Comparison of ENCODE assay signal across 1 cellular context in the genomic region with DNA sequence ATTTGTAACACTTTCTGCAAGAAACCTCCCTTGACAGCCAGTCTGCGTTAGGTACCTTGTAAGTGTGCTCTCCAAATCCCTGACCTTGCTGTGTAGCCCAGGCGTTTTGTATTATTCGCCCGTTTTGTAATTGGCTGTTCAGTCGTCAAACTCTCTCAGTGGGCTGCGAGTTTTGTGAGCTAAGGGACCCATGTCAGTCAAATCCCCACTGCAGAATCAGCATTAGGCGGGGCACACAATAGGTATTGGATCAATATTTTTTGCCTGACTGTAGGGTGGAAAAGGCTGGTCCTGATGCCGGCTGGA.
TF ChIP-seq lines count a peak whose summit lies in the region.

No MANE protein-coding gene starts in this region.

TF ChIP-seq in HepG2, 621 proteins besides CTCF, POLR2A, EP300 and RAD21 (continued from another document):
- TF ChIP-seq ZNF841 (CRISPR knock-in tag; IDR thresholded peaks at IDR 0.05; ENCODE audit: borderline replicate concordance): no peak
- no peak for TF ChIP-seq SKI (IDR thresholded peaks at IDR 0.05; ENCODE audit: partially characterized antibody)
- no peak for TF ChIP-seq MEIS1 (CRISPR knock-in tag; IDR thresholded peaks at IDR 0.05; ENCODE audit: borderline replicate concordance)
- TF ChIP-seq ZMYM4 (CRISPR knock-in tag; IDR thresholded peaks at IDR 0.05): no peak
- TF ChIP-seq KDM4B (CRISPR knock-in tag; IDR thresholded peaks at IDR 0.05): no peak
- no peak for TF ChIP-seq ZBTB21 (CRISPR knock-in tag; IDR thresholded peaks at IDR 0.05)
- TF ChIP-seq NR2C2 (CRISPR knock-in tag; IDR thresholded peaks at IDR 0.05; ENCODE audit: borderline replicate concordance): no peak
- TF ChIP-seq ZNF546 (CRISPR knock-in tag; conservative IDR thresholded peaks at IDR 0.05): no peak
- TF ChIP-seq, protein P1, sequence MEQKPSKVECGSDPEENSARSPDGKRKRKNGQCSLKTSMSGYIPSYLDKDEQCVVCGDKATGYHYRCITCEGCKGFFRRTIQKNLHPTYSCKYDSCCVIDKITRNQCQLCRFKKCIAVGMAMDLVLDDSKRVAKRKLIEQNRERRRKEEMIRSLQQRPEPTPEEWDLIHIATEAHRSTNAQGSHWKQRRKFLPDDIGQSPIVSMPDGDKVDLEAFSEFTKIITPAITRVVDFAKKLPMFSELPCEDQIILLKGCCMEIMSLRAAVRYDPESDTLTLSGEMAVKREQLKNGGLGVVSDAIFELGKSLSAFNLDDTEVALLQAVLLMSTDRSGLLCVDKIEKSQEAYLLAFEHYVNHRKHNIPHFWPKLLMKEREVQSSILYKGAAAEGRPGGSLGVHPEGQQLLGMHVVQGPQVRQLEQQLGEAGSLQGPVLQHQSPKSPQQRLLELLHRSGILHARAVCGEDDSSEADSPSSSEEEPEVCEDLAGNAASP (CRISPR knock-in tag; IDR thresholded peaks at IDR 0.05; ENCODE audit: borderline replicate concordance): no peak
- 0 out of 2 replicates have a peak, but pooled peaks have one; percentile 3 for TF ChIP-seq BCL6 (CRISPR knock-in tag; IDR thresholded peaks at IDR 0.05)
- TF ChIP-seq, protein P2, sequence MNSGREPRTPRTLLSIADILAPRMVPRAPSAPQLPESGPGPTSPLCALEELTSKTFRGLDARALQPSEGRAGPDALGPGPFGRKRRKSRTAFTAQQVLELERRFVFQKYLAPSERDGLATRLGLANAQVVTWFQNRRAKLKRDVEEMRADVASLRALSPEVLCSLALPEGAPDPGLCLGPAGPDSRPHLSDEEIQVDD (CRISPR knock-in tag; IDR thresholded peaks at IDR 0.05; ENCODE audit: borderline replicate concordance): no peak
- TF ChIP-seq, protein P3, sequence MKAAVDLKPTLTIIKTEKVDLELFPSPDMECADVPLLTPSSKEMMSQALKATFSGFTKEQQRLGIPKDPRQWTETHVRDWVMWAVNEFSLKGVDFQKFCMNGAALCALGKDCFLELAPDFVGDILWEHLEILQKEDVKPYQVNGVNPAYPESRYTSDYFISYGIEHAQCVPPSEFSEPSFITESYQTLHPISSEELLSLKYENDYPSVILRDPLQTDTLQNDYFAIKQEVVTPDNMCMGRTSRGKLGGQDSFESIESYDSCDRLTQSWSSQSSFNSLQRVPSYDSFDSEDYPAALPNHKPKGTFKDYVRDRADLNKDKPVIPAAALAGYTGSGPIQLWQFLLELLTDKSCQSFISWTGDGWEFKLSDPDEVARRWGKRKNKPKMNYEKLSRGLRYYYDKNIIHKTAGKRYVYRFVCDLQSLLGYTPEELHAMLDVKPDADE (CRISPR knock-in tag; IDR thresholded peaks at IDR 0.05): no peak
- no peak for TF ChIP-seq TEAD3 (CRISPR knock-in tag; optimal IDR thresholded peaks at IDR 0.05; ENCODE audit: borderline replicate concordance)
- TF ChIP-seq, protein P4, sequence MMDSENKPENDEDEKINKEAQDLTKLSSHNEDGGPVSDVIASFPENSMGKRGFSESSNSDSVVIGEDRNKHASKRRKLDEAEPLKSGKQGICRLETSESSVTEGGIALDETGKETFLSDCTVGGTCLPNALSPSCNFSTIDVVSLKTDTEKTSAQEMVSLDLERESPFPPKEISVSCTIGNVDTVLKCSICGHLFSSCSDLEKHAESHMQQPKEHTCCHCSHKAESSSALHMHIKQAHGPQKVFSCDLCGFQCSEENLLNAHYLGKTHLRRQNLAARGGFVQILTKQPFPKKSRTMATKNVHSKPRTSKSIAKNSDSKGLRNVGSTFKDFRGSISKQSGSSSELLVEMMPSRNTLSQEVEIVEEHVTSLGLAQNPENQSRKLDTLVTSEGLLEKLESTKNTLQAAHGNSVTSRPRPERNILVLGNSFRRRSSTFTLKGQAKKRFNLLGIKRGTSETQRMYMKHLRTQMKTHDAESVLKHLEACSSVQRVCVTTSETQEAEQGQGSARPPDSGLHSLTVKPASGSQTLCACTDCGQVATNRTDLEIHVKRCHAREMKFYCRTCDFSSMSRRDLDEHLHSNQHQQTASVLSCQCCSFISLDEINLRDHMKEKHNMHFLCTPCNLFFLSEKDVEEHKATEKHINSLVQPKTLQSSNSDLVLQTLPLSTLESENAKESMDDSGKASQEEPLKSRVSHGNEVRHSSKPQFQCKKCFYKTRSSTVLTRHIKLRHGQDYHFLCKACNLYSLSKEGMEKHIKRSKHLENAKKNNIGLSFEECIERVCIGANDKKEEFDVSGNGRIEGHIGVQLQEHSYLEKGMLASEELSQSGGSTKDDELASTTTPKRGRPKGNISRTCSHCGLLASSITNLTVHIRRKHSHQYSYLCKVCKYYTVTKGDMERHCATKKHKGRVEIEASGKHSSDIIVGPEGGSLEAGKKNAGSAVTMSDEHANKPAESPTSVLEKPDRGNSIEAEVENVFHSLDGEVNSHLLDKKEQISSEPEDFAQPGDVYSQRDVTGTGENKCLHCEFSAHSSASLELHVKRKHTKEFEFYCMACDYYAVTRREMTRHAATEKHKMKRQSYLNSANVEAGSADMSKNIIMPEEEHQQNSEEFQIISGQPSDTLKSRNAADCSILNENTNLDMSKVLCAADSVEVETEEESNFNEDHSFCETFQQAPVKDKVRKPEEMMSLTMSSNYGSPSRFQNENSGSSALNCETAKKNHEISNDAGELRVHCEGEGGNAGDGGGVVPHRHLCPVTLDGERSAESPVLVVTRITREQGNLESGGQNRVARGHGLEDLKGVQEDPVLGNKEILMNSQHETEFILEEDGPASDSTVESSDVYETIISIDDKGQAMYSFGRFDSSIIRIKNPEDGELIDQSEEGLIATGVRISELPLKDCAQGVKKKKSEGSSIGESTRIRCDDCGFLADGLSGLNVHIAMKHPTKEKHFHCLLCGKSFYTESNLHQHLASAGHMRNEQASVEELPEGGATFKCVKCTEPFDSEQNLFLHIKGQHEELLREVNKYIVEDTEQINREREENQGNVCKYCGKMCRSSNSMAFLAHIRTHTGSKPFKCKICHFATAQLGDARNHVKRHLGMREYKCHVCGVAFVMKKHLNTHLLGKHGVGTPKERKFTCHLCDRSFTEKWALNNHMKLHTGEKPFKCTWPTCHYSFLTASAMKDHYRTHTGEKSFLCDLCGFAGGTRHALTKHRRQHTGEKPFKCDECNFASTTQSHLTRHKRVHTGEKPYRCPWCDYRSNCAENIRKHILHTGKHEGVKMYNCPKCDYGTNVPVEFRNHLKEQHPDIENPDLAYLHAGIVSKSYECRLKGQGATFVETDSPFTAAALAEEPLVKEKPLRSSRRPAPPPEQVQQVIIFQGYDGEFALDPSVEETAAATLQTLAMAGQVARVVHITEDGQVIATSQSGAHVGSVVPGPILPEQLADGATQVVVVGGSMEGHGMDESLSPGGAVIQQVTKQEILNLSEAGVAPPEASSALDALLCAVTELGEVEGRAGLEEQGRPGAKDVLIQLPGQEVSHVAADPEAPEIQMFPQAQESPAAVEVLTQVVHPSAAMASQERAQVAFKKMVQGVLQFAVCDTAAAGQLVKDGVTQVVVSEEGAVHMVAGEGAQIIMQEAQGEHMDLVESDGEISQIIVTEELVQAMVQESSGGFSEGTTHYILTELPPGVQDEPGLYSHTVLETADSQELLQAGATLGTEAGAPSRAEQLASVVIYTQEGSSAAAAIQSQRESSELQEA (CRISPR knock-in tag; IDR thresholded peaks at IDR 0.05; ENCODE audit: not compliant biosample characterization): no peak
- TF ChIP-seq, protein P5, sequence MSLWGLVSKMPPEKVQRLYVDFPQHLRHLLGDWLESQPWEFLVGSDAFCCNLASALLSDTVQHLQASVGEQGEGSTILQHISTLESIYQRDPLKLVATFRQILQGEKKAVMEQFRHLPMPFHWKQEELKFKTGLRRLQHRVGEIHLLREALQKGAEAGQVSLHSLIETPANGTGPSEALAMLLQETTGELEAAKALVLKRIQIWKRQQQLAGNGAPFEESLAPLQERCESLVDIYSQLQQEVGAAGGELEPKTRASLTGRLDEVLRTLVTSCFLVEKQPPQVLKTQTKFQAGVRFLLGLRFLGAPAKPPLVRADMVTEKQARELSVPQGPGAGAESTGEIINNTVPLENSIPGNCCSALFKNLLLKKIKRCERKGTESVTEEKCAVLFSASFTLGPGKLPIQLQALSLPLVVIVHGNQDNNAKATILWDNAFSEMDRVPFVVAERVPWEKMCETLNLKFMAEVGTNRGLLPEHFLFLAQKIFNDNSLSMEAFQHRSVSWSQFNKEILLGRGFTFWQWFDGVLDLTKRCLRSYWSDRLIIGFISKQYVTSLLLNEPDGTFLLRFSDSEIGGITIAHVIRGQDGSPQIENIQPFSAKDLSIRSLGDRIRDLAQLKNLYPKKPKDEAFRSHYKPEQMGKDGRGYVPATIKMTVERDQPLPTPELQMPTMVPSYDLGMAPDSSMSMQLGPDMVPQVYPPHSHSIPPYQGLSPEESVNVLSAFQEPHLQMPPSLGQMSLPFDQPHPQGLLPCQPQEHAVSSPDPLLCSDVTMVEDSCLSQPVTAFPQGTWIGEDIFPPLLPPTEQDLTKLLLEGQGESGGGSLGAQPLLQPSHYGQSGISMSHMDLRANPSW (CRISPR knock-in tag; IDR thresholded peaks at IDR 0.05; ENCODE audit: borderline replicate concordance): no peak
- no peak for TF ChIP-seq STAG1 (CRISPR knock-in tag; IDR thresholded peaks at IDR 0.05)
- TF ChIP-seq ZNF672 (CRISPR knock-in tag; IDR thresholded peaks at IDR 0.05): no peak
- TF ChIP-seq ZNF879 (CRISPR knock-in tag; IDR thresholded peaks at IDR 0.05): no peak
- no peak for TF ChIP-seq ZNF777 (CRISPR knock-in tag; IDR thresholded peaks at IDR 0.05)
- TF ChIP-seq, protein P6, sequence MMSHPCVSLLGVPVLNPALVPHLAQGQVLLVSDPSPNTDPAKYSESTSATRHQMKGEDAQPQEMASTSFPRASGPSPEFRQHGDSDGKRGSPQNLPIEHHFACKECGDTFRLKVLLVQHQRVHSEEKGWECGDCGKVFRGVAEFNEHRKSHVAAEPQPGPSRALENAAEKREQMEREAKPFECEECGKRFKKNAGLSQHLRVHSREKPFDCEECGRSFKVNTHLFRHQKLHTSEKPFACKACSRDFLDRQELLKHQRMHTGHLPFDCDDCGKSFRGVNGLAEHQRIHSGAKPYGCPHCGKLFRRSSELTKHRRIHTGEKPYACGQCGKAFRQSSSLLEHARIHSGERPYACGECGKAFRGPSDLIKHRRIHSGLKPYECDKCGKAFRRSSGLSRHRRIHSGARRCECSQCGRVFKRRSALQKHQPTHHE (CRISPR knock-in tag; IDR thresholded peaks at IDR 0.05; ENCODE audit: borderline replicate concordance): no peak
- TF ChIP-seq FIP1L1 (IDR thresholded peaks at IDR 0.05; ENCODE audit: borderline replicate concordance, insufficient read depth, low read depth, low read length): no peak
- no peak for TF ChIP-seq ZNF660 (CRISPR knock-in tag; IDR thresholded peaks at IDR 0.05; ENCODE audit: borderline replicate concordance, low read depth)
- no peak for TF ChIP-seq ERF (CRISPR knock-in tag; IDR thresholded peaks at IDR 0.05)
- TF ChIP-seq SP1 (IDR thresholded peaks at IDR 0.05): no peak
- no peak for TF ChIP-seq SP1 (CRISPR knock-in tag; IDR thresholded peaks at IDR 0.05)
- TF ChIP-seq ZSCAN25 (CRISPR knock-in tag; IDR thresholded peaks at IDR 0.05): no peak
- no peak for TF ChIP-seq NR2F2 (IDR thresholded peaks at IDR 0.05; ENCODE audit: borderline replicate concordance, low read depth)
- TF ChIP-seq, protein P7, sequence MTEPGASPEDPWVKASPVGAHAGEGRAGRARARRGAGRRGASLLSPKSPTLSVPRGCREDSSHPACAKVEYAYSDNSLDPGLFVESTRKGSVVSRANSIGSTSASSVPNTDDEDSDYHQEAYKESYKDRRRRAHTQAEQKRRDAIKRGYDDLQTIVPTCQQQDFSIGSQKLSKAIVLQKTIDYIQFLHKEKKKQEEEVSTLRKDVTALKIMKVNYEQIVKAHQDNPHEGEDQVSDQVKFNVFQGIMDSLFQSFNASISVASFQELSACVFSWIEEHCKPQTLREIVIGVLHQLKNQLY (CRISPR knock-in tag; IDR thresholded peaks at IDR 0.05): no peak
- TF ChIP-seq, protein P8, sequence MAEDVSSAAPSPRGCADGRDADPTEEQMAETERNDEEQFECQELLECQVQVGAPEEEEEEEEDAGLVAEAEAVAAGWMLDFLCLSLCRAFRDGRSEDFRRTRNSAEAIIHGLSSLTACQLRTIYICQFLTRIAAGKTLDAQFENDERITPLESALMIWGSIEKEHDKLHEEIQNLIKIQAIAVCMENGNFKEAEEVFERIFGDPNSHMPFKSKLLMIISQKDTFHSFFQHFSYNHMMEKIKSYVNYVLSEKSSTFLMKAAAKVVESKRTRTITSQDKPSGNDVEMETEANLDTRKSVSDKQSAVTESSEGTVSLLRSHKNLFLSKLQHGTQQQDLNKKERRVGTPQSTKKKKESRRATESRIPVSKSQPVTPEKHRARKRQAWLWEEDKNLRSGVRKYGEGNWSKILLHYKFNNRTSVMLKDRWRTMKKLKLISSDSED (CRISPR knock-in tag; IDR thresholded peaks at IDR 0.05): no peak
- TF ChIP-seq ONECUT2 (CRISPR knock-in tag; IDR thresholded peaks at IDR 0.05): peak; percentile 70; the same call in 1 of the 2 replicates
